In the genomic region with DNA sequence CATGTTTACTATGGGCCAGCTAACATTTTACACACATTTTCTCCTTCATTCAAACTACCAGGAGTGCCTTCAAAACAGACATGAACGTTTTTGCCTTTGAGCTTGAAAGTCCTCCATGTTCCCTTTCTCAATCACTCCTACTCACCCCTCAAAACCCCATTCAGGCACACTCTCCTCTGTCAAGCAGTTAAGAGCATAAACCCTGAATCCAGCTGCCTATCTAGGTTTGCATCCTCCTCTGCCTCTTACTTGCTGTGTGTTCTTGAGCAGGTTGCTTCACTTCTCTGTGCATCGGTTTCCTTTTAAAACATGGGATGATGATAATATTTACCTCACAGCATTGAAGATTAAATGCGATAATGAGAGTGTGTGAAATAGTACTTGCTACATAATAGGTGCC, we compare ENCODE assay signal across 7 cellular contexts.
"Had no signal": no experiment of that assay in that cellular context is flagged by ENCODE, and none has a peak within 500 bp of the region (broad histone marks: within the 10 kb centered on the region; RNA-seq: fewer than 3 reads in every experiment).

No MANE protein-coding gene starts in this region.

- H3K4me1 ChIP-seq: HAP-1 had no signal

- FAIRE-seq: HTR-8/SVneo had no signal

- H3K27ac ChIP-seq: GM23248 had no signal

- H2AFZ ChIP-seq: GM23248 had no signal

- H3K4me1 Mint-ChIP-seq: IgD-negative memory B cell had no signal

- H3K36me3 ChIP-seq: HAP-1 had no signal

- H3K4me3 Mint-ChIP-seq: IgD-negative memory B cell had no signal

- H3K4me3 ChIP-seq: GM23248, HAP-1 had no signal

- H3K36me3 Mint-ChIP-seq: IgD-negative memory B cell had no signal

- H3K9me3 ChIP-seq: HAP-1 had no signal

- ATAC-seq: HCT116 had no signal

- H3K27ac Mint-ChIP-seq: IgD-negative memory B cell had no signal

- DNase-seq: GM23248, GOT3, H7 had no signal

- H3K9ac ChIP-seq: GM23248 had no signal
